22 cellular contexts compared by ENCODE assay signal in genomic region chr5:130937046-130937445, GRCh38.
"Had no signal": no experiment of that assay in that cellular context is flagged by ENCODE, and none has a peak within 500 bp of the region (broad histone marks: within the 10 kb centered on the region; RNA-seq: fewer than 3 reads in every experiment).

No MANE protein-coding gene starts in this region.

- H3K27me3 ChIP-seq: MG63, SJSA1 had no signal

- H3K36me3 ChIP-seq: MG63, SJSA1 had no signal

- H3K4me3 ChIP-seq: MG63, SJSA1, SK-N-MC had no signal

- H3K4me1 ChIP-seq: SJSA1 had no signal

- DNase-seq: IMR-90, Karpas-422, KG1, MG63, NCI-H1092 treated with DMSO at 0.1 percent for 48 hours, NCI-H1436, NCI-H187, NCI-H2029, NCI-H2081 treated with DMSO at 0.1 percent for 48 hours, NCI-H2171, NCI-H226, NCI-H446, NCI-H510A, NCI-H524 treated with DMSO at 0.1 percent for 48 hours, NCI-H69, NCI-H774, Right ventricle myocardium superior, RPMI8226, SIG-M5 had no signal

- ATAC-seq: HepG2 had no signal

- H3K27ac ChIP-seq: SJSA1, SK-N-MC had no signal
